Comparison of ENCODE assay signal across 1 cellular context in genomic region chr16:67228034-67228785, GRCh38.
TF ChIP-seq lines count a peak whose summit lies in the region.

No MANE protein-coding gene starts in this region.

TF ChIP-seq in WTC11, 78 proteins besides CTCF, POLR2A, EP300 and RAD21 (continued from another document):
- TF ChIP-seq CREB1 (CRISPR knock-in tag; IDR thresholded peaks at IDR 0.05), result no peak
- TF ChIP-seq MLX (CRISPR knock-in tag; IDR thresholded peaks at IDR 0.05), result no peak
TF ChIP-seq in WTC11: peak in this region for 0.
